20 cellular contexts compared by ENCODE assay signal in the genomic region with DNA sequence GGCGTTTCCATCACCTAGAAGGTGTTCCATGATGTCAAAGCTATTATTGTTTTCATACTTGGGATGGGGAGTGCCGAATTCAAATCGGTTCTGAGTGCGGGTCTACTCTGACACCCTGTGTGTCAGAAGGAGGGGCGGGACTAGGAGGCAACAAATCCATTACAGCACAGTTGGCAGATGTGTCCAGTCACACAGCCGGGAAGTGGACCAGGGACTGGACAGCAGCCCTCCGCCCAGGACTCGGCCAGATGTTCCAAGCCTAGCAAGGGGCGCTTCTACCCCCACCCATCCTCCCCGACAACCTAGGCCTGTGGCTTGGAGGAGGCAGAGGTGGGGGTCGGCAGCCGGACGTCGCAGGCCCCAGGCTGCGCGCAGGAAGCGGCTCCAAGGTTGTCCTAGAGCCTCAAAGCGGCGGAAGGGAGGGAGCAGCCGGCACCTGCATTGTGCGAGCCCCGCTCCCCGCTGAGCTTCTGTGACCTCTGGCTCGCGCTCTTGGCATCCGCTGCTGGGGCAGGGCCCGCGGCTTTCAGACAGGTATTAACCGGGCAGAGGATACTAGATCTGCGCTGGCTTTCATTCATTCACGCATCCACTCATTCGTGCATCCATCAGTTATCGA. TPM values are rescaled to one million over a fixed set of nuclear protein-coding genes. Genes with fewer than 3 reads are reported as not detected.
DNase-seq lines count a peak whose midpoint lies in the region; ATAC-seq, FAIRE-seq and TF ChIP-seq lines count a peak whose summit lies in the region.
"Had no signal": no experiment of that assay in that cellular context is flagged by ENCODE, and none has a peak within 500 bp of the region (broad histone marks: within the 10 kb centered on the region; RNA-seq: fewer than 3 reads in every experiment).

No MANE protein-coding gene starts in this region.

- intact Hi-C loops in right lobe of liver (cut with DNase I) (no loop called here), mammary epithelial cell (cut with micrococcal nuclease) (no loop called here)

- TF ChIP-seq POLR2A in right lobe of liver (IDR thresholded peaks at IDR 0.05): peak; percentile 59

- WGBS in right lobe of liver (ENCODE audit: insufficient coverage, low coverage, low lambda C conversion rate, missing lambda C conversion rate): 13% methylated on average over 3 of the region's 33 CpGs
- 95% methylated on average over 27 of the region's 33 CpGs for WGBS in mammary epithelial cell (ENCODE audit: low coverage, missing lambda C conversion rate)

- TF ChIP-seq CTCF in AG10803 (conservative IDR thresholded peaks at IDR 0.05; ENCODE audit: low read length): no peak
- TF ChIP-seq CTCF in fibroblast of villous mesenchyme (IDR thresholded peaks at IDR 0.05; ENCODE audit: insufficient read depth, low read depth, low read length): no peak
- TF ChIP-seq CTCF in right lobe of liver (IDR thresholded peaks at IDR 0.05): no peak
- TF ChIP-seq CTCF in mammary epithelial cell (conservative IDR thresholded peaks at IDR 0.05 in 1 of 2, IDR thresholded peaks at IDR 0.05 in 1 of 2; ENCODE audit: extremely low read depth in 1 of 2, insufficient read depth in 1 of 2, low read depth in 1 of 2, low read length in 2 of 2): no peak

- peaks cover 0 to 34% (median 17%) of the 10 kb centered on the region in 4 donors for H3K4me1 ChIP-seq in right lobe of liver
- peaks cover 18% of the 10 kb centered on the region for H3K4me1 ChIP-seq in mammary epithelial cell (ENCODE audit: insufficient read depth, low read length)
- H3K4me1 ChIP-seq: HAP-1 had no signal

- no peaks in the 10 kb centered on the region for H3K36me3 ChIP-seq in right lobe of liver
- no peaks in the 10 kb centered on the region for H3K36me3 ChIP-seq in mammary epithelial cell (ENCODE audit: insufficient read depth, low read length)
- H3K36me3 ChIP-seq: HAP-1, lower lobe of right lung, transverse colon, WERI-Rb-1 had no signal

- H3K4me3 ChIP-seq in AG10803 (ENCODE audit: low read length) (no peak overlapping the region), fibroblast of villous mesenchyme (ENCODE audit: low read depth, low read length) (no peak overlapping the region), right lobe of liver (peak overlapping the region in 2 of 3 donors; percentile 2 to 34), mammary epithelial cell (replicated peaks in 1 of 3; ENCODE audit: insufficient read depth in 1 of 3, low read depth in 2 of 3, low read length in 3 of 3) (no peak overlapping the region)
- H3K4me3 ChIP-seq: HAP-1, lower lobe of right lung, transverse colon had no signal

- no peak overlapping the region for H3K9ac ChIP-seq in mammary epithelial cell (ENCODE audit: insufficient read depth, low read length)

- dilution Hi-C loops in mammary epithelial cell (cut with HindIII; ENCODE audit: low sequenced_read_pairs): no loop called here

- BruUV-seq in mammary epithelial cell (replicated peaks; lab: Mats Ljungman, UMichigan): no TSS peak

- H3K9me3 ChIP-seq in right lobe of liver: no peaks in the 10 kb centered on the region
- H3K9me3 ChIP-seq in mammary epithelial cell (replicated peaks; ENCODE audit: insufficient read depth, low read length): no peaks in the 10 kb centered on the region
- H3K9me3 ChIP-seq: HAP-1, lower lobe of right lung, transverse colon had no signal

- ATAC-seq in right lobe of liver: peak; percentile 58 to 72 (median 66)
- ATAC-seq: activated T-cell treated with anti-CD3 and anti-CD28 coated beads, Interleukin-2, amount 50 U/mL, for 72 hours; lower lobe of right lung; natural killer cell; stimulated activated naive B cell treated with anti-CD40 and anti-IgM and Interleukin-4, amounts not matched to agents 10 μg/mL and 1 μg/mL and 100 μg/mL, for 72 hours had no signal

- H3K4me2 ChIP-seq in mammary epithelial cell (ENCODE audit: insufficient read depth, low read depth, low read length): no peak overlapping the region

- H4K20me1 ChIP-seq in mammary epithelial cell (ENCODE audit: insufficient read depth, low read length): no peaks in the 10 kb centered on the region

- H3K27me3 ChIP-seq in right lobe of liver (no peaks in the 10 kb centered on the region), mammary epithelial cell (ENCODE audit: insufficient read depth, low read length) (no peaks in the 10 kb centered on the region)

- CTCF ChIA-PET in mammary epithelial cell (lab: Charles Lee; ENCODE audit: low non-redundant PET): no interaction called here

- in situ Hi-C loops in mammary epithelial cell (cut with MboI; ENCODE audit: low sequenced_read_pairs in 2 of 2): loop anchor here (5.0 to 25.0 kb wide), 4 partner anchors 50 to 115 kb away; no protein-coding TSS in a partner anchor

- no peak overlapping the region for H2AFZ ChIP-seq in mammary epithelial cell (ENCODE audit: low read depth, low read length)

- DNase-seq in AG10803 (ENCODE audit: low read depth) (peak; percentile 4), NCI-H146 treated with DMSO at 0.1 percent for 48 hours (lab: John Stamatoyannopoulos, UW; ENCODE audit: unreplicated experiment) (peak; percentile 22), fibroblast of villous mesenchyme (ENCODE audit: low read depth) (peak; percentile 12), right lobe of liver (peak; percentile 76 to 91 (median 87)), mammary epithelial cell (no peak), NCI-H1930 (lab: John Stamatoyannopoulos, UW) (no peak), RCC 7860 (ENCODE audit: low spot score) (no peak), dermis blood vessel endothelial cell (no peak)
- DNase-seq: activated naive CD8-positive, alpha-beta T cell treated with anti-CD3 and anti-CD28 coated beads, Interleukin-2, amount 10 ng/mL, durations not matched to agents 7 days and 5 days; activated T-cell treated with anti-CD3 and anti-CD28 coated beads, Interleukin-2, amount 50 U/mL, for 72 hours; C1 segment of cervical spinal cord; DMS 273 treated with DMSO at 0.1 percent for 48 hours; lower lobe of right lung; natural killer cell; NCI-H226; stimulated activated naive B cell treated with anti-CD40 and anti-IgM and Interleukin-4, amounts not matched to agents 10 μg/mL and 1 μg/mL and 100 μg/mL, for 72 hours; transverse colon; WERI-Rb-1 had no signal

- peak overlapping the region in 2 of 3 donors; percentile 37 to 67 for H3K27ac ChIP-seq in right lobe of liver
- no peak overlapping the region for H3K27ac ChIP-seq in mammary epithelial cell (ENCODE audit: insufficient read depth, low read depth, low read length)
- H3K27ac ChIP-seq: lower lobe of right lung, transverse colon, WERI-Rb-1 had no signal

- FAIRE-seq in RCC 7860 (lab: Jason Lieb, UNC): no peak
- FAIRE-seq: A204.1 had no signal

- no peaks in the 10 kb centered on the region for H3K79me2 ChIP-seq in mammary epithelial cell (ENCODE audit: insufficient read depth, low read length)

RNA-seq across cellular contexts. Expression of a gene that starts 20.5 kb away (rescaled TPM):
- under 0.01 TPM in 1 of 2 replicates, not detected in the other for total RNA-seq in fibroblast of villous mesenchyme
- 10 to 100 TPM in 2 of 6 experiments, 1 to 10 TPM in 3, under 1 TPM in 1; 0.75 to 20.5 (median 6.1) TPM for total RNA-seq in right lobe of liver
- 1 to 10 TPM; 3.1 to 4.5 TPM for total RNA-seq in mammary epithelial cell
- polyA plus RNA-seq in mammary epithelial cell: 2.3 TPM
- polyA minus RNA-seq in mammary epithelial cell: 1.6 TPM
- total RNA-seq in dermis blood vessel endothelial cell: 0.17 and 0.28 TPM in 2 replicates

RNA-seq across cellular contexts. Expression of a gene that starts 32.7 kb away (rescaled TPM):
- 2.6 and 6.0 TPM in 2 replicates for total RNA-seq in fibroblast of villous mesenchyme
- total RNA-seq in right lobe of liver: 100 to 1,000 TPM in 3 of 6 experiments, 10 to 100 TPM in 3; 44.3 to 292 (median 113) TPM
- 10 to 100 TPM; 14.3 to 54.0 TPM for total RNA-seq in mammary epithelial cell
- 49.3 TPM for polyA plus RNA-seq in mammary epithelial cell
- 67.4 TPM for polyA minus RNA-seq in mammary epithelial cell
- total RNA-seq in dermis blood vessel endothelial cell: 0.42 TPM in 1 of 2 replicates, not detected in the other

RNA-seq across cellular contexts. Expression of a gene that starts 38.9 kb away (rescaled TPM):
- total RNA-seq in fibroblast of villous mesenchyme (19.6 and 23.3 TPM in 2 replicates), right lobe of liver (10 to 100 TPM in 1 of 6 experiments, 1 to 10 TPM in 5; 5.1 to 10.3 (median 7.0) TPM), mammary epithelial cell (10 to 100 TPM; 21.3 to 24.6 TPM), dermis blood vessel endothelial cell (17.3 and 19.4 TPM in 2 replicates)
- polyA plus RNA-seq in mammary epithelial cell: 15.4 TPM
- polyA minus RNA-seq in mammary epithelial cell: 16.6 TPM

Comparison
In these comparisons a context has a peak if more than half of its experiments do, and no peak if none do; other contexts are left out.
1. DNase-seq: peak in AG10803 (single experiment), NCI-H146 treated with DMSO at 0.1 percent for 48 hours (single experiment), fibroblast of villous mesenchyme (single experiment) and right lobe of liver (3 of 3); none in mammary epithelial cell (single experiment), NCI-H1930 (0 of 2), RCC 7860 (single experiment) and dermis blood vessel endothelial cell (single experiment).
2. H3K4me3 ChIP-seq: peak in right lobe of liver (2 of 3); none in AG10803 (single experiment), fibroblast of villous mesenchyme (single experiment) and mammary epithelial cell (0 of 3).